In the genomic region with DNA sequence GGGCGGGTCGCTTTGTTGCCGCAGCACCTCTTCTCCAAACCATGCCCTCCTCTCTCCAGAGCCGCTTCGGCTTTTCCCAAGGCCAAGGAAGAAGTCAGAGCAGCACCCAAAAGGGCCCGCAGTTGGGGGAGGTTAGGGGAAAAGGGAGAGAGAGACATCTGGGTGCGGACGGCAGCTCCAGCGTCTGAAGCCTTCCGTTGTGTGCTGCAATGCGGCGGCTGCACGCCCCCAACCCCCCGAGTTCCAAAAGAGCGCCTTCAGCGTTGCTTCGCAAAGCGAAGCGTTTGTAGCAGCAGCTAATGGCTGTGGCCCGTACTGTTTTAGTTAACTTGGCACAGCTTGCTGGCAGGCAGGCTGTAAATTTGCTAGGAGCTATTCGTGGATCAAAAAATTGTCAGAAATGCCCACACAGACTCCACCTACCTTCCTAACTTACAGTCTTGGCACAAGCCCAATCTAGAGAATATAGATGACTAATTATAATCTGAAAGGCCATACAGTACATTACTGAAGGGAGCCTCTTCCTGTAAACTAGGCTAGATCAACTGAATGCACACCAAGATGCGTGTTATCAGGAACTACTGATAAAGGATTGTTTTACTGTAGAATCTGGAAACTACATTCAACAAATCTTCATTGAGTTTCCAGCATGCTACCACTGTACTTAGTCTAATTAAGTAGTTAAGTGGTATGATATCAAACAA, we compare ENCODE assay signal across 8 cellular contexts. TPM values are rescaled to one million over a fixed set of nuclear protein-coding genes. Genes with fewer than 3 reads are reported as not detected.
DNase-seq lines count a peak whose midpoint lies in the region; ATAC-seq and TF ChIP-seq lines count a peak whose summit lies in the region.

No MANE protein-coding gene starts in this region.

- H3K36me3 ChIP-seq in BLaER1, result peaks cover 3% of the 10 kb centered on the region; the same call in 1 of the 2 replicates
- H3K36me3 ChIP-seq in iPS-20b (ENCODE audit: insufficient read depth, low read depth, low read length), result no peaks in the 10 kb centered on the region
- H3K36me3 ChIP-seq in skeletal muscle satellite cell (ENCODE audit: insufficient read depth, low read length), result no peaks in the 10 kb centered on the region

- intact Hi-C loops in MCF 10A (cut with micrococcal nuclease), result loop anchor here (2.0 to 5.0 kb wide), 2 partner anchors 50 to 170 kb away; a partner anchor contains a TSS

- H3K9me3 ChIP-seq in BLaER1, result no peaks in the 10 kb centered on the region
- H3K9me3 ChIP-seq in iPS-20b (ENCODE audit: insufficient read depth, low read depth, low read length), result no peaks in the 10 kb centered on the region
- no peaks in the 10 kb centered on the region for H3K9me3 ChIP-seq in skeletal muscle satellite cell (replicated peaks; ENCODE audit: low read length)

- H3K4me3 ChIP-seq in BLaER1, result peak overlapping the region; percentile 86
- H3K4me3 ChIP-seq in iPS-20b (ENCODE audit: low read length), result peak overlapping the region; percentile 93
- H3K4me3 ChIP-seq in skeletal muscle satellite cell (ENCODE audit: low read length), result peak overlapping the region; percentile 93

- DNase-seq in NAMALWA (ENCODE audit: low spot score) (peak; percentile 85), UCSD-AML1 (lab: John Stamatoyannopoulos, UW; ENCODE audit: unreplicated experiment) (peak; percentile 50), MCF 10A (ENCODE audit: unreplicated experiment) (peak; percentile 84)

- peak overlapping the region; percentile 97 for H3K27ac ChIP-seq in BLaER1
- peak overlapping the region; percentile 92 for H3K27ac ChIP-seq in iPS-20b (ENCODE audit: low read length)

- H3K4me3 Mint-ChIP-seq in MCF 10A (ENCODE audit: unreplicated experiment), result peak overlapping the region; percentile 93

- H3K36me3 Mint-ChIP-seq in MCF 10A (ENCODE audit: insufficient read depth, unreplicated experiment), result peaks cover 6% of the 10 kb centered on the region

- CTCF ChIA-PET in MCF 10A (lab: Yijun Ruan, JAX), result interaction anchor here (0.6 to 1.4 kb wide), 2 partner anchors 13 to 46 kb away, joined by 3 to 6 read pairs; no protein-coding TSS in a partner anchor

- peaks cover 39% of the 10 kb centered on the region for H3K4me1 ChIP-seq in BLaER1
- H3K4me1 ChIP-seq in iPS-20b (ENCODE audit: insufficient read depth, low read length), result peaks cover 16% of the 10 kb centered on the region; the same call in 1 of the 2 replicates
- H3K4me1 ChIP-seq in skeletal muscle satellite cell (ENCODE audit: control insufficient read depth, insufficient read depth, low read length), result peaks cover 22% of the 10 kb centered on the region

- no peaks in the 10 kb centered on the region for H3K9me3 Mint-ChIP-seq in MCF 10A (ENCODE audit: unreplicated experiment)

- H3K4me1 Mint-ChIP-seq in MCF 10A (ENCODE audit: insufficient read depth, unreplicated experiment), result peaks cover 27% of the 10 kb centered on the region

- TF ChIP-seq CTCF in MCF 10A (IDR thresholded peaks at IDR 0.05; ENCODE audit: unreplicated experiment), result no peak

- H3K27me3 ChIP-seq in BLaER1 (no peaks in the 10 kb centered on the region), iPS-20b (ENCODE audit: insufficient read depth, low read length) (peaks cover 5% of the 10 kb centered on the region), skeletal muscle satellite cell (ENCODE audit: control insufficient read depth, insufficient read depth, low read length) (peaks cover 3% of the 10 kb centered on the region)

- peak; percentile 9 for ATAC-seq in GM21526 (IDR thresholded peaks at IDR 0.05; ENCODE audit: low FRiP score, unreplicated experiment)
- no peak for ATAC-seq in HG02678 (IDR thresholded peaks at IDR 0.05; ENCODE audit: unreplicated experiment)

- TSS peak; percentile 60 for BruUV-seq in MCF 10A (replicated peaks; lab: Mats Ljungman, UMichigan)

- peaks cover 28% of the 10 kb centered on the region for H4K20me1 ChIP-seq in BLaER1

- H3K27me3 Mint-ChIP-seq in MCF 10A (ENCODE audit: insufficient read depth, unreplicated experiment), result no peaks in the 10 kb centered on the region

- POLR2A ChIA-PET in MCF 10A (lab: Yijun Ruan, JAX), result interaction anchor here (0.6 to 7.8 kb wide), 23 partner anchors 9 to 215 kb away, joined by 3 to 107 read pairs (median 6); a partner anchor contains a TSS

- H3K4me2 ChIP-seq in BLaER1, result peak overlapping the region; percentile 96
- peak overlapping the region; percentile 97 for H3K4me2 ChIP-seq in skeletal muscle satellite cell (ENCODE audit: low read length)

- peak overlapping the region; percentile 99 for H3K27ac Mint-ChIP-seq in MCF 10A (ENCODE audit: low read depth, unreplicated experiment)

- H3K9ac ChIP-seq in BLaER1, result peak overlapping the region; percentile 93
- peak overlapping the region; percentile 99 for H3K9ac ChIP-seq in iPS-20b (ENCODE audit: low read depth, low read length)
- H3K9ac ChIP-seq in skeletal muscle satellite cell (ENCODE audit: low read depth, low read length), result peak overlapping the region; percentile 94

RNA-seq across cellular contexts. Expression of a gene that starts 1.1 kb away (rescaled TPM):
- 27.2 and 27.4 TPM in 2 replicates for total RNA-seq in MCF 10A (2022)
- 14.2 and 24.9 TPM in 2 replicates for total RNA-seq in skeletal muscle satellite cell (2012; rRNA removed)
